In the genomic region with DNA sequence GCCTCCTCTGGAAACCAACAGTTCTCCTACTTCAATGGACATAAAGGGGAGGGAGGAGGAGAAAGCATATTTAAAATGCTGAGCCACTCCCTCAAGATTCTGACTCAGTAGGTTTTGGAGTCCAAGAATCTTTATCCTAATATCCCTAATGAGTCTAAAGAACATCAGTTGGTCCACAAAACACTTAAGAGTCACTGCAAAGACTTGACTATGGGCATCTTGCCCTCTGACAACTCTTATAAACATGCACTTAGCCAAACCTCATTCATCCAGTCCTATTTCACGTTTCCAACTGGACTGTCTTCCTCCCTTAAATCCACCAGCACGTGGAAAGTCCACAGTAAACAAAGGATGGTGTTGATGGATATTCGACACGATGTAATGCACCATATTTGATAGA, we compare ENCODE assay signal across 17 cellular contexts.
"Had no signal": no experiment of that assay in that cellular context is flagged by ENCODE, and none has a peak within 500 bp of the region (broad histone marks: within the 10 kb centered on the region; RNA-seq: fewer than 3 reads in every experiment).

No MANE protein-coding gene starts in this region.

- H3K9me3 ChIP-seq: gastroesophageal sphincter, suprapubic skin, thyroid gland had no signal

- FAIRE-seq: small intestine, urothelium cell line had no signal

- H3K4me1 ChIP-seq: gastroesophageal sphincter, suprapubic skin, thyroid gland had no signal

- H3K27ac ChIP-seq: dorsolateral prefrontal cortex, gastroesophageal sphincter, suprapubic skin, thyroid gland had no signal

- DNase-seq: cortex of kidney; dorsolateral prefrontal cortex; effector CD8-positive, alpha-beta T cell; foreskin fibroblast; glutamatergic neuron; islet precursor cell; mammary epithelial cell; naive thymus-derived CD8-positive, alpha-beta T cell; right cardiac atrium; small intestine; stimulated activated CD4-positive, alpha-beta T cell treated with anti-CD3 and anti-CD28 coated beads, Interleukin-12 subunit alpha, Interleukin-12 subunit beta, amount 100 ng/mL, for 4 hours; stimulated activated naive CD4-positive, alpha-beta T cell treated with Interleukin-2 at 50 U/mL for 16 hours; thyroid gland had no signal

- H3K36me3 ChIP-seq: gastroesophageal sphincter, suprapubic skin, thyroid gland had no signal

- H3K4me3 ChIP-seq: dorsolateral prefrontal cortex, gastroesophageal sphincter, suprapubic skin, thyroid gland had no signal

- H3K27me3 ChIP-seq: gastroesophageal sphincter, suprapubic skin, thyroid gland had no signal

- ATAC-seq: gastroesophageal sphincter; left lobe of liver; naive thymus-derived CD8-positive, alpha-beta T cell; right cardiac atrium had no signal
